Comparison of ENCODE assay signal across 30 cellular contexts in the genomic region with DNA sequence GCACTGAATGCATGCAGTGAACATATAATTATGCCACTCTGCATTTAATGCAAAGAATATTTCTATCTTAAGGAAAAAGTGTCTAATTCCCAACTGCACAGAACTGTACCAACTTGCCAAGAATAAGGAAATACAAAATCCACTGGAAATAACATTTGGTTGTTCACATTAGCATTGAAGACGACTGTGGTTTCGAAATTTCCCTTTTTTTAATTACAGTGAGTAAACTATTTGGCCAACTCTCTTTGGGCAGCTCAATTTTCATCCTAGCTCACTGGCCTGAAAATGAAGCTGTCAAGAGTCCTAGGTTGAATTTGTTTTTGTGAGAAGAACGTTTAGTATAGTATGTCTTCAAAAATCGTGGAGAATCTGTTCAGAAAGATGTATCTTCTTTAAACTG.
"Had no signal": no experiment of that assay in that cellular context is flagged by ENCODE, and none has a peak within 500 bp of the region (broad histone marks: within the 10 kb centered on the region; RNA-seq: fewer than 3 reads in every experiment).

No MANE protein-coding gene starts in this region.

- H3K27me3 ChIP-seq: cardiac muscle cell had no signal

- H3K4me3 ChIP-seq: cardiac muscle cell had no signal

- DNase-seq: activated CD4-positive, alpha-beta memory T cell treated with anti-CD3 and anti-CD28 coated beads, Interleukin-2, amount 10 ng/mL, durations not matched to agents 7 days and 5 days; activated CD4-positive, alpha-beta T cell treated with anti-CD3 and anti-CD28 coated beads for 1 hour; activated CD4-positive, alpha-beta T cell treated with anti-CD3 and anti-CD28 coated beads for 48 hours; activated CD4-positive, CD25-positive, alpha-beta regulatory T cell; activated CD8-positive, alpha-beta memory T cell treated with anti-CD3 and anti-CD28 coated beads for 24 hours; activated CD8-positive, alpha-beta memory T cell treated with anti-CD3 and anti-CD28 coated beads, Interleukin-2, amount 10 ng/mL, durations not matched to agents 7 days and 5 days; activated CD8-positive, alpha-beta memory T cell treated with anti-CD3 and anti-CD28 coated beads, Interleukin-2, amount 50 U/mL, for 48 hours; activated effector memory CD4-positive, alpha-beta T cell treated with Interleukin-2 at 50 U/mL for 16 hours; activated naive CD4-positive, alpha-beta T cell treated with anti-CD3 and anti-CD28 coated beads, Interleukin-2, amount 10 ng/mL, durations not matched to agents 7 days and 5 days; activated naive CD8-positive, alpha-beta T cell treated with anti-CD3 and anti-CD28 coated beads, Interleukin-2, amount 50 U/mL, for 24 hours; activated T-cell treated with anti-CD3 and anti-CD28 coated beads, Interleukin-2, amount 50 U/mL, for 48 hours; amniotic stem cell; aorta; NCI-H1092 treated with DMSO at 0.1 percent for 48 hours; NCI-H1417; NCI-H146; NCI-H187; NCI-H2029 treated with DMSO at 0.1 percent for 48 hours; NCI-H510A; NCI-H526; NCI-H748 treated with DMSO at 0.1 percent for 48 hours; NK-92 treated with Interleukin-12 subunit alpha and Interleukin-12 subunit beta, amount 100 ng/mL, for 24 hours; OCI-M1; Right ventricle myocardium superior; SW 1271; T-helper 1 cell; T-helper 2 cell; T-helper 9 cell; WERI-Rb-1 had no signal

- H3K36me3 ChIP-seq: cardiac muscle cell, WERI-Rb-1 had no signal
